ENCODE assay signal across 1 cellular context in the genomic region with DNA sequence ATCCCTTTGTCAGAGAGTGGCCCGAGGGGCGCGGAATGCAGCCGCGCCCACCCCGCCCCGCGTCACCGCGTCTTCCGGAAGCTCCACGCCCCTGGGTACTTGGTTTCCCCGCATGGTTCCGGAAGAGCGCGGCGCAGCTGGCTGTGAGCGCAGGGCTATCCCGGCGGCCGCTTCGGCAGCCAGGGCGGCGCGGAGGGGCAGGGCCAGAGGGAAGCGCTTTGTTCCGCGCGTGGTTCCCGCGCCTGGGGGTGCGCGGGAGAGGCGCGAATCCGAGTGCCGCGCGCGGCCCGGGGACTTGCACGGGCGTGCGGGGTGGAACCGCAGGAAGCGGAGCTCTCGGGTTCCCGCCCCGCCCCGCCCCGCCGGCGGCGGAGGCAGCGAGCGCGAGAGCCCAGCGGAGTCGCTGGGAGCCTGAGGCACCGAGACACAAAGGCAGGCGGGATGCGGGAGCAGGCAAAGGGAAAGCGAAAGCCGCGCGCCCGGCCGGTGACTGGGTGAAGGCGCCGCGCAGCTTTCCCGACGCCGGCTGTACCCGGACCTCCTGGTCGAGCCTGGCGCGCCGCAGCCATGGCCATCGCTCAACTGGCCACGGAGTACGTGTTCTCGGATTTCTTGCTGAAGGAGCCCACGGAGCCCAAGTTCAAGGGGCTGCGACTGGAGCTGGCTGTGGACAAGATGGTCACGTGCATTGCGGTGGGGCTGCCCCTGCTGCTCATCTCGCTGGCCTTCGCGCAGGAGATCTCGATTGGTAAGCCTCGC.
TF ChIP-seq lines count a peak whose summit lies in the region.

A gene with protein sequence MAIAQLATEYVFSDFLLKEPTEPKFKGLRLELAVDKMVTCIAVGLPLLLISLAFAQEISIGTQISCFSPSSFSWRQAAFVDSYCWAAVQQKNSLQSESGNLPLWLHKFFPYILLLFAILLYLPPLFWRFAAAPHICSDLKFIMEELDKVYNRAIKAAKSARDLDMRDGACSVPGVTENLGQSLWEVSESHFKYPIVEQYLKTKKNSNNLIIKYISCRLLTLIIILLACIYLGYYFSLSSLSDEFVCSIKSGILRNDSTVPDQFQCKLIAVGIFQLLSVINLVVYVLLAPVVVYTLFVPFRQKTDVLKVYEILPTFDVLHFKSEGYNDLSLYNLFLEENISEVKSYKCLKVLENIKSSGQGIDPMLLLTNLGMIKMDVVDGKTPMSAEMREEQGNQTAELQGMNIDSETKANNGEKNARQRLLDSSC (plus strand): TSS at position 96 of the 759 bp plus-strand sequence. CDS start 472 bp downstream, at position 568.

TF ChIP-seq in HepG2, 621 proteins besides CTCF, POLR2A, EP300 and RAD21 (continued from another document and continues in another):
- TF ChIP-seq USF2 (IDR thresholded peaks at IDR 0.05; ENCODE audit: low read depth, low read length) (peak; percentile 42; the same call in 1 of the 2 replicates), USF2 (CRISPR knock-in tag; IDR thresholded peaks at IDR 0.05; ENCODE audit: borderline replicate concordance) (no peak; the same call in 1 of the 2 replicates), ZNF430 (CRISPR knock-in tag; IDR thresholded peaks at IDR 0.05) (peak; percentile 82), ZBTB7A (CRISPR knock-in tag; IDR thresholded peaks at IDR 0.05) (peak; percentile 48; the same call in 1 of the 2 replicates), CSRNP2 (CRISPR knock-in tag; conservative IDR thresholded peaks at IDR 0.05; ENCODE audit: low read depth) (peak; percentile 58; the same call in 1 of the 2 replicates), NR2F6 (IDR thresholded peaks at IDR 0.05) (no peak), NR2F6 (CRISPR knock-in tag; IDR thresholded peaks at IDR 0.05) (no peak), RBM39 (IDR thresholded peaks at IDR 0.05; ENCODE audit: low read depth, low read length, poor library complexity, severe bottlenecking) (no peak), ZNF816 (CRISPR knock-in tag; IDR thresholded peaks at IDR 0.05; ENCODE audit: borderline replicate concordance) (0 out of 2 replicates have a peak, but pooled peaks have one; percentile 14), GPN1 (CRISPR knock-in tag; IDR thresholded peaks at IDR 0.05; ENCODE audit: borderline replicate concordance) (no peak), NCOA2 (CRISPR knock-in tag; IDR thresholded peaks at IDR 0.05) (no peak; the same call in 1 of the 2 replicates), SOX13 (IDR thresholded peaks at IDR 0.05) (0 out of 2 replicates have a peak, but pooled peaks have one; percentile 34), SOX13 (CRISPR knock-in tag; conservative IDR thresholded peaks at IDR 0.05 in 1 of 2, IDR thresholded peaks at IDR 0.05 in 1 of 2) (peak in 1 of 2 experiments; percentile 59; a peak in 2 of 4 replicates), ZNF230 (CRISPR knock-in tag; IDR thresholded peaks at IDR 0.05) (no peak), TSC22D2 (CRISPR knock-in tag; IDR thresholded peaks at IDR 0.05; ENCODE audit: borderline replicate concordance) (peak; percentile 56; the same call in 1 of the 2 replicates), KLF6 (CRISPR knock-in tag; IDR thresholded peaks at IDR 0.05) (peak; percentile 62; the same call in 1 of the 2 replicates), NFYC (CRISPR knock-in tag; IDR thresholded peaks at IDR 0.05) (no peak), ZNF790 (CRISPR knock-in tag; IDR thresholded peaks at IDR 0.05; ENCODE audit: borderline replicate concordance) (peak; percentile 87; the same call in 1 of the 2 replicates), CREBL2 (CRISPR knock-in tag; IDR thresholded peaks at IDR 0.05; ENCODE audit: borderline replicate concordance) (no peak), ZNF761 (CRISPR knock-in tag; conservative IDR thresholded peaks at IDR 0.05) (no peak), THAP8 (CRISPR knock-in tag; IDR thresholded peaks at IDR 0.05; ENCODE audit: borderline replicate concordance) (no peak), ZNF253 (CRISPR knock-in tag; IDR thresholded peaks at IDR 0.05; ENCODE audit: borderline replicate concordance) (no peak), GRHL1 (CRISPR knock-in tag; conservative IDR thresholded peaks at IDR 0.05) (no peak), ZSCAN20 (CRISPR knock-in tag; IDR thresholded peaks at IDR 0.05; ENCODE audit: borderline replicate concordance) (peak; percentile 60; the same call in 1 of the 2 replicates), ZNF30 (CRISPR knock-in tag; IDR thresholded peaks at IDR 0.05) (no peak; the same call in 1 of the 2 replicates), KAT2B (IDR thresholded peaks at IDR 0.05; ENCODE audit: borderline replicate concordance, low read depth, low read length) (no peak), LCORL (IDR thresholded peaks at IDR 0.05) (no peak), LCORL (CRISPR knock-in tag; IDR thresholded peaks at IDR 0.05) (peak; percentile 39; the same call in 1 of the 2 replicates), SALL2 (CRISPR knock-in tag; IDR thresholded peaks at IDR 0.05) (peak; percentile 73; the same call in 1 of the 2 replicates), TOPORS (CRISPR knock-in tag; IDR thresholded peaks at IDR 0.05) (peak; percentile 78), HHEX (CRISPR knock-in tag; IDR thresholded peaks at IDR 0.05) (no peak), ZNF589 (CRISPR knock-in tag; conservative IDR thresholded peaks at IDR 0.05) (no peak; the same call in 1 of the 2 replicates), PAWR (CRISPR knock-in tag; IDR thresholded peaks at IDR 0.05; ENCODE audit: borderline replicate concordance) (no peak), PAF1 (CRISPR knock-in tag; IDR thresholded peaks at IDR 0.05) (no peak), MXD1 (CRISPR knock-in tag; IDR thresholded peaks at IDR 0.05) (peak; percentile 70; the same call in 1 of the 2 replicates), ZBTB38 (CRISPR knock-in tag; IDR thresholded peaks at IDR 0.05) (peak; percentile 42; the same call in 1 of the 2 replicates)
- TF ChIP-seq, protein P1, sequence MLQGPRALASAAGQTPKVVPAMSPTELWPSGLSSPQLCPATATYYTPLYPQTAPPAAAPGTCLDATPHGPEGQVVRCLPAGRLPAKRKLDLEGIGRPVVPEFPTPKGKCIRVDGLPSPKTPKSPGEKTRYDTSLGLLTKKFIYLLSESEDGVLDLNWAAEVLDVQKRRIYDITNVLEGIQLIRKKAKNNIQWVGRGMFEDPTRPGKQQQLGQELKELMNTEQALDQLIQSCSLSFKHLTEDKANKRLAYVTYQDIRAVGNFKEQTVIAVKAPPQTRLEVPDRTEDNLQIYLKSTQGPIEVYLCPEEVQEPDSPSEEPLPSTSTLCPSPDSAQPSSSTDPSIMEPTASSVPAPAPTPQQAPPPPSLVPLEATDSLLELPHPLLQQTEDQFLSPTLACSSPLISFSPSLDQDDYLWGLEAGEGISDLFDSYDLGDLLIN (CRISPR knock-in tag; IDR thresholded peaks at IDR 0.05; ENCODE audit: borderline replicate concordance) = 0 out of 2 replicates have a peak, but pooled peaks have one; percentile 40
- TF ChIP-seq, protein P2, sequence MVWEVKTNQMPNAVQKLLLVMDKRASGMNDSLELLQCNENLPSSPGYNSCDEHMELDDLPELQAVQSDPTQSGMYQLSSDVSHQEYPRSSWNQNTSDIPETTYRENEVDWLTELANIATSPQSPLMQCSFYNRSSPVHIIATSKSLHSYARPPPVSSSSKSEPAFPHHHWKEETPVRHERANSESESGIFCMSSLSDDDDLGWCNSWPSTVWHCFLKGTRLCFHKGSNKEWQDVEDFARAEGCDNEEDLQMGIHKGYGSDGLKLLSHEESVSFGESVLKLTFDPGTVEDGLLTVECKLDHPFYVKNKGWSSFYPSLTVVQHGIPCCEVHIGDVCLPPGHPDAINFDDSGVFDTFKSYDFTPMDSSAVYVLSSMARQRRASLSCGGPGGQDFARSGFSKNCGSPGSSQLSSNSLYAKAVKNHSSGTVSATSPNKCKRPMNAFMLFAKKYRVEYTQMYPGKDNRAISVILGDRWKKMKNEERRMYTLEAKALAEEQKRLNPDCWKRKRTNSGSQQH (CRISPR knock-in tag; IDR thresholded peaks at IDR 0.05; ENCODE audit: low read depth) = no peak
- TF ChIP-seq, protein P3, sequence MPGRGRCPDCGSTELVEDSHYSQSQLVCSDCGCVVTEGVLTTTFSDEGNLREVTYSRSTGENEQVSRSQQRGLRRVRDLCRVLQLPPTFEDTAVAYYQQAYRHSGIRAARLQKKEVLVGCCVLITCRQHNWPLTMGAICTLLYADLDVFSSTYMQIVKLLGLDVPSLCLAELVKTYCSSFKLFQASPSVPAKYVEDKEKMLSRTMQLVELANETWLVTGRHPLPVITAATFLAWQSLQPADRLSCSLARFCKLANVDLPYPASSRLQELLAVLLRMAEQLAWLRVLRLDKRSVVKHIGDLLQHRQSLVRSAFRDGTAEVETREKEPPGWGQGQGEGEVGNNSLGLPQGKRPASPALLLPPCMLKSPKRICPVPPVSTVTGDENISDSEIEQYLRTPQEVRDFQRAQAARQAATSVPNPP (CRISPR knock-in tag; IDR thresholded peaks at IDR 0.05) = 0 out of 2 replicates have a peak, but pooled peaks have one; percentile 27
- TF ChIP-seq, protein P4, sequence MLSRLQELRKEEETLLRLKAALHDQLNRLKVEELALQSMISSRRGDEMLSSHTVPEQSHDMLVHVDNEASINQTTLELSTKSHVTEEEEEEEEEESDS (CRISPR knock-in tag; IDR thresholded peaks at IDR 0.05; ENCODE audit: borderline replicate concordance) = no peak; the same call in 1 of the 2 replicates
- TF ChIP-seq, protein P5, sequence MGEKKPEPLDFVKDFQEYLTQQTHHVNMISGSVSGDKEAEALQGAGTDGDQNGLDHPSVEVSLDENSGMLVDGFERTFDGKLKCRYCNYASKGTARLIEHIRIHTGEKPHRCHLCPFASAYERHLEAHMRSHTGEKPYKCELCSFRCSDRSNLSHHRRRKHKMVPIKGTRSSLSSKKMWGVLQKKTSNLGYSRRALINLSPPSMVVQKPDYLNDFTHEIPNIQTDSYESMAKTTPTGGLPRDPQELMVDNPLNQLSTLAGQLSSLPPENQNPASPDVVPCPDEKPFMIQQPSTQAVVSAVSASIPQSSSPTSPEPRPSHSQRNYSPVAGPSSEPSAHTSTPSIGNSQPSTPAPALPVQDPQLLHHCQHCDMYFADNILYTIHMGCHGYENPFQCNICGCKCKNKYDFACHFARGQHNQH (CRISPR knock-in tag; IDR thresholded peaks at IDR 0.05) = no peak; the same call in 1 of the 2 replicates
- TF ChIP-seq, protein P6, sequence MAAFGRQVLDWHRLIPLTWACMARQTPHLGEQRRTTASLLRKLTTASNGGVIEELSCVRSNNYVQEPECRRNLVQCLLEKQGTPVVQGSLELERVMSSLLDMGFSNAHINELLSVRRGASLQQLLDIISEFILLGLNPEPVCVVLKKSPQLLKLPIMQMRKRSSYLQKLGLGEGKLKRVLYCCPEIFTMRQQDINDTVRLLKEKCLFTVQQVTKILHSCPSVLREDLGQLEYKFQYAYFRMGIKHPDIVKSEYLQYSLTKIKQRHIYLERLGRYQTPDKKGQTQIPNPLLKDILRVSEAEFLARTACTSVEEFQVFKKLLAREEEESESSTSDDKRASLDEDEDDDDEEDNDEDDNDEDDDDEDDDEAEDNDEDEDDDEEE (CRISPR knock-in tag; IDR thresholded peaks at IDR 0.05) = no peak
